Comparison of ENCODE assay signal across 1 cellular context in genomic region chr5:82720213-82720612, GRCh38.
TF ChIP-seq lines count a peak whose summit lies in the region.

No MANE protein-coding gene starts in this region.

TF ChIP-seq in HEK293, 187 proteins besides CTCF, POLR2A, EP300 and RAD21 (continued from another document):
- TF ChIP-seq PATZ1 (tag by site-specific recombination; IDR thresholded peaks at IDR 0.05) (no peak), GLI2 (tag by site-specific recombination; IDR thresholded peaks at IDR 0.05; ENCODE audit: borderline replicate concordance, low read depth) (no peak), ZNF398 (tag by site-specific recombination; IDR thresholded peaks at IDR 0.05) (0 out of 2 replicates have a peak, but pooled peaks have one; percentile 9)
